ENCODE assay signal across 8 cellular contexts in genomic region chr5:139658928-139659667, GRCh38. TPM values are rescaled to one million over a fixed set of nuclear protein-coding genes. Genes with fewer than 3 reads are reported as not detected.
DNase-seq lines count a peak whose midpoint lies in the region; ATAC-seq lines count a peak whose summit lies in the region.

No MANE protein-coding gene starts in this region.

- H3K27ac ChIP-seq in ectodermal cell (ENCODE audit: insufficient read depth, low read depth, low read length, poor library complexity, severe bottlenecking), result peak overlapping the region; percentile 65

- 33 to 34% methylated on average over 15 of the region's 15 CpGs for WGBS in ectodermal cell, 2 experiments

- H3K9me3 ChIP-seq in ectodermal cell (ENCODE audit: control insufficient read depth, low read length), result no peaks in the 10 kb centered on the region

- ATAC-seq in HG03342 (IDR thresholded peaks at IDR 0.05; ENCODE audit: unreplicated experiment), result no peak

- no peaks in the 10 kb centered on the region for H3K36me3 ChIP-seq in ectodermal cell (ENCODE audit: control insufficient read depth, insufficient read depth, low read length)

- no peak overlapping the region for H3K4me3 ChIP-seq in ectodermal cell (ENCODE audit: insufficient read depth, low read depth, low read length)

- no peaks in the 10 kb centered on the region for H3K27me3 ChIP-seq in ectodermal cell (ENCODE audit: control insufficient read depth, insufficient read depth, low read length, poor library complexity, severe bottlenecking)

- peaks cover 64% of the 10 kb centered on the region for H3K4me1 ChIP-seq in ectodermal cell (ENCODE audit: control insufficient read depth, insufficient read depth, low read length)

- DNase-seq in D341Med (ENCODE audit: low spot score) (peak; percentile 62), NCI-H1694 (lab: John Stamatoyannopoulos, UW) (peak; percentile 53), myocyte (ENCODE audit: low read depth) (peak; percentile 96), NCI-H128 (lab: John Stamatoyannopoulos, UW; ENCODE audit: unreplicated experiment) (no peak), NCI-H1930 (lab: John Stamatoyannopoulos, UW) (no peak), COR-L47 (lab: John Stamatoyannopoulos, UW) (no peak)

RNA-seq across cellular contexts. Expression of gene CXXC5, which starts 10.9 kb away (rescaled TPM):
- polyA plus RNA-seq in ectodermal cell (2013, experiment 1 of 4), result 45.6 TPM
- 46.4 TPM for polyA plus RNA-seq in ectodermal cell (2013, experiment 2 of 4)
- 36.6 TPM for polyA plus RNA-seq in ectodermal cell (2013, experiment 3 of 4)
- polyA plus RNA-seq in ectodermal cell (2013, experiment 4 of 4), result 37.7 TPM
- total RNA-seq in myocyte, result 246 and 253 TPM in 2 replicates
- 186 TPM for polyA plus RNA-seq in myocyte (2012)

Comparison
In these comparisons a context has a peak if more than half of its experiments do, and no peak if none do; other contexts are left out.
1. DNase-seq: peak in D341Med (single experiment), NCI-H1694 (single experiment) and myocyte (single experiment); none in NCI-H128 (single experiment), NCI-H1930 (0 of 2) and COR-L47 (single experiment).